ENCODE assay signal across 5 cellular contexts in genomic region chr4:114590360-114590759, GRCh38. TPM values are rescaled to one million over a fixed set of nuclear protein-coding genes. Genes with fewer than 3 reads are reported as not detected.
"Had no signal": no experiment of that assay in that cellular context is flagged by ENCODE, and none has a peak within 500 bp of the region (broad histone marks: within the 10 kb centered on the region; RNA-seq: fewer than 3 reads in every experiment).

No MANE protein-coding gene starts in this region.

RNA-seq across cellular contexts. Expression of gene UGT8, which starts 8.2 kb away (rescaled TPM):
- total RNA-seq: activated naive CD4-positive, alpha-beta T cell treated with anti-CD3 and anti-CD28 coated beads for 36 hours; activated T-helper 1 cell treated with anti-CD3 and anti-CD28 coated beads, Interleukin-12 subunit alpha, Interleukin-12 subunit beta, Interleukin-2, Interleukin-4 antibody, amounts not matched to agents 30 ng/mL and 10 ng/mL and 1 ng/mL, durations not matched to agents 14 hours and 24 hours and 36 hours; activated T-helper 2 cell treated with anti-CD3 and anti-CD28 coated beads, Interferon-gamma antibody, Interleukin-2, Interleukin-4, amounts not matched to agents 10 μg/mL and 5 μg/mL and 100 μg/mL, durations not matched to agents 14 hours and 24 hours and 36 hours; ascending aorta; chondrocyte had no signal
